ENCODE assay signal across 19 cellular contexts in genomic region chr18:62631173-62631572, GRCh38.
A peak's percentile ranks its signal among the peaks of the same experiment; 100 is the strongest.
DNase-seq lines count a peak whose midpoint lies in the region; ATAC-seq and TF ChIP-seq lines count a peak whose summit lies in the region.
"Had no signal": no experiment of that assay in that cellular context is flagged by ENCODE, and none has a peak within 500 bp of the region (broad histone marks: within the 10 kb centered on the region; RNA-seq: fewer than 3 reads in every experiment).

No MANE protein-coding gene starts in this region.

- DNase-seq in left ventricle myocardium superior (no peak), left ventricle myocardium inferior (no peak), NCI-H2227 (lab: John Stamatoyannopoulos, UW; ENCODE audit: unreplicated experiment) (peak; percentile 16), fibroblast of mammary gland (ENCODE audit: low read depth) (peak; percentile 29)
- no peak for DNase-seq in activated CD4-positive, alpha-beta T cell treated with anti-CD3 and anti-CD28 coated beads, Interleukin-2, amount 50 U/mL, for 1 hour
- DNase-seq in activated T-cell treated with anti-CD3 and anti-CD28 coated beads, Interleukin-2, amount 50 U/mL, for 1 hour, result no peak
- DNase-seq: AML-193; Caco-2; CD4-positive, alpha-beta T cell; DMS153; DMS79; GF-D8; GOT3; H7 had no signal

- H3K9me3 ChIP-seq in left ventricle myocardium inferior (replicated peaks), result no peaks in the 10 kb centered on the region
- H3K9me3 ChIP-seq: A549, Caco-2 had no signal

- H3K4me1 ChIP-seq in left ventricle myocardium inferior, result no peaks in the 10 kb centered on the region

- no peaks in the 10 kb centered on the region for H3K36me3 ChIP-seq in left ventricle myocardium inferior

- intact Hi-C loops in left ventricle myocardium superior (cut with micrococcal nuclease), result no loop called here
- intact Hi-C loops in left ventricle myocardium inferior (cut with micrococcal nuclease), result no loop called here

- ATAC-seq in left ventricle myocardium superior, result peak; percentile 29
- no peak for ATAC-seq in SK-N-SH treated with all-trans-retinoic acid at 6 μM for 48 hours
- ATAC-seq: A549, HCT116 had no signal

- H3K27ac ChIP-seq in left ventricle myocardium inferior (replicated peaks), result no peak overlapping the region
- H3K27ac ChIP-seq: 22Rv1, A549, C4-2B had no signal

- no peaks in the 10 kb centered on the region for H3K27me3 ChIP-seq in left ventricle myocardium inferior (ENCODE audit: low read depth)

- no peak for TF ChIP-seq CTCF in left ventricle myocardium inferior (IDR thresholded peaks at IDR 0.05; ENCODE audit: borderline replicate concordance)
- TF ChIP-seq CTCF in fibroblast of mammary gland (conservative IDR thresholded peaks at IDR 0.05; ENCODE audit: control insufficient read depth, insufficient read depth, low read depth, low read length), result no peak

- H3K4me3 ChIP-seq in left ventricle myocardium inferior, result no peak overlapping the region
- H3K4me3 ChIP-seq in fibroblast of mammary gland (ENCODE audit: control insufficient read depth, low read depth, low read length), result no peak overlapping the region
- H3K4me3 ChIP-seq: A549 had no signal

TF ChIP-seq in SK-N-SH treated with all-trans-retinoic acid at 6 μM for 48 hours, 23 proteins besides CTCF, POLR2A, EP300 and RAD21:
- no peak for TF ChIP-seq CSRNP3 (CRISPR knock-in tag; IDR thresholded peaks at IDR 0.05)
- TF ChIP-seq ZNF8 (CRISPR knock-in tag; IDR thresholded peaks at IDR 0.05), result no peak
- no peak for TF ChIP-seq ZFP3 (CRISPR knock-in tag; IDR thresholded peaks at IDR 0.05)
- no peak for TF ChIP-seq GLIS3 (CRISPR knock-in tag; IDR thresholded peaks at IDR 0.05)

Comparison
In these comparisons a context has a peak if more than half of its experiments do, and no peak if none do; other contexts are left out.
1. DNase-seq: peak in NCI-H2227 (single experiment) and fibroblast of mammary gland (single experiment); none in left ventricle myocardium superior (single experiment), left ventricle myocardium inferior (single experiment), activated CD4-positive, alpha-beta T cell treated with anti-CD3 and anti-CD28 coated beads, Interleukin-2, amount 50 U/mL, for 1 hour (single experiment) and activated T-cell treated with anti-CD3 and anti-CD28 coated beads, Interleukin-2, amount 50 U/mL, for 1 hour (single experiment).